ENCODE assay signal across 1 cellular context in the genomic region with DNA sequence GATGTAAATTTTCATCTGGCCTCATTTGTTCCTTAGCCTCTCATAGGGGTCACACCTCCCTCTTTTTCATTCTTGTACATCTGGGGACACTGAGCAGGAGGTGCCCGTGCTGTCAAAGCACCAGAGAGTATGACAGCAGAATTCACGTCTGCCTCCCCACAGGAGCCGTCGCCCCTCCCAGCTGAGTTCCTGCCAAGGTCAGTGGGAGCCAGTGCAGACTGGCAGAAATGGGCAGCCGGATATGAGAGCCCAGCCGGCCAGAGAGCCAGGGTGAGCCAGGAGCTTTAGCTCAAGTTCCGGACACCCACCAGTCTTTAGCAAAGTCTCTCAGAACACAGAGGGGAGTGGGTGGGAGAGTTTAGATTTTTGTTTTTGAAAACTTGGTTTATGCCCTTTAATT.
TF ChIP-seq lines count a peak whose summit lies in the region.

No MANE protein-coding gene starts in this region.

TF ChIP-seq in HepG2, 621 proteins besides CTCF, POLR2A, EP300 and RAD21 (continued from another document):
- TF ChIP-seq, protein P1, sequence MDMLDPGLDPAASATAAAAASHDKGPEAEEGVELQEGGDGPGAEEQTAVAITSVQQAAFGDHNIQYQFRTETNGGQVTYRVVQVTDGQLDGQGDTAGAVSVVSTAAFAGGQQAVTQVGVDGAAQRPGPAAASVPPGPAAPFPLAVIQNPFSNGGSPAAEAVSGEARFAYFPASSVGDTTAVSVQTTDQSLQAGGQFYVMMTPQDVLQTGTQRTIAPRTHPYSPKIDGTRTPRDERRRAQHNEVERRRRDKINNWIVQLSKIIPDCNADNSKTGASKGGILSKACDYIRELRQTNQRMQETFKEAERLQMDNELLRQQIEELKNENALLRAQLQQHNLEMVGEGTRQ (IDR thresholded peaks at IDR 0.05; ENCODE audit: low read depth, low read length), result no peak
- TF ChIP-seq, protein P1 (CRISPR knock-in tag; IDR thresholded peaks at IDR 0.05; ENCODE audit: borderline replicate concordance), result no peak
- TF ChIP-seq KAT2B (IDR thresholded peaks at IDR 0.05; ENCODE audit: borderline replicate concordance, low read depth, low read length), result no peak
- TF ChIP-seq ZNF337 (CRISPR knock-in tag; IDR thresholded peaks at IDR 0.05; ENCODE audit: borderline replicate concordance, low read depth), result no peak
- TF ChIP-seq HMG20A (CRISPR knock-in tag; IDR thresholded peaks at IDR 0.05; ENCODE audit: borderline replicate concordance), result no peak
- TF ChIP-seq, protein P2, sequence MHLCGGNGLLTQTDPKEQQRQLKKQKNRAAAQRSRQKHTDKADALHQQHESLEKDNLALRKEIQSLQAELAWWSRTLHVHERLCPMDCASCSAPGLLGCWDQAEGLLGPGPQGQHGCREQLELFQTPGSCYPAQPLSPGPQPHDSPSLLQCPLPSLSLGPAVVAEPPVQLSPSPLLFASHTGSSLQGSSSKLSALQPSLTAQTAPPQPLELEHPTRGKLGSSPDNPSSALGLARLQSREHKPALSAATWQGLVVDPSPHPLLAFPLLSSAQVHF (CRISPR knock-in tag; IDR thresholded peaks at IDR 0.05), result no peak
- TF ChIP-seq DPF2 (CRISPR knock-in tag; IDR thresholded peaks at IDR 0.05; ENCODE audit: borderline replicate concordance, low read depth), result no peak
- no peak for TF ChIP-seq ZNF350 (CRISPR knock-in tag; IDR thresholded peaks at IDR 0.05; ENCODE audit: borderline replicate concordance, low read depth)
- TF ChIP-seq FOXK1 (CRISPR knock-in tag; IDR thresholded peaks at IDR 0.05; ENCODE audit: borderline replicate concordance, low read depth), result no peak
- TF ChIP-seq, protein P3, sequence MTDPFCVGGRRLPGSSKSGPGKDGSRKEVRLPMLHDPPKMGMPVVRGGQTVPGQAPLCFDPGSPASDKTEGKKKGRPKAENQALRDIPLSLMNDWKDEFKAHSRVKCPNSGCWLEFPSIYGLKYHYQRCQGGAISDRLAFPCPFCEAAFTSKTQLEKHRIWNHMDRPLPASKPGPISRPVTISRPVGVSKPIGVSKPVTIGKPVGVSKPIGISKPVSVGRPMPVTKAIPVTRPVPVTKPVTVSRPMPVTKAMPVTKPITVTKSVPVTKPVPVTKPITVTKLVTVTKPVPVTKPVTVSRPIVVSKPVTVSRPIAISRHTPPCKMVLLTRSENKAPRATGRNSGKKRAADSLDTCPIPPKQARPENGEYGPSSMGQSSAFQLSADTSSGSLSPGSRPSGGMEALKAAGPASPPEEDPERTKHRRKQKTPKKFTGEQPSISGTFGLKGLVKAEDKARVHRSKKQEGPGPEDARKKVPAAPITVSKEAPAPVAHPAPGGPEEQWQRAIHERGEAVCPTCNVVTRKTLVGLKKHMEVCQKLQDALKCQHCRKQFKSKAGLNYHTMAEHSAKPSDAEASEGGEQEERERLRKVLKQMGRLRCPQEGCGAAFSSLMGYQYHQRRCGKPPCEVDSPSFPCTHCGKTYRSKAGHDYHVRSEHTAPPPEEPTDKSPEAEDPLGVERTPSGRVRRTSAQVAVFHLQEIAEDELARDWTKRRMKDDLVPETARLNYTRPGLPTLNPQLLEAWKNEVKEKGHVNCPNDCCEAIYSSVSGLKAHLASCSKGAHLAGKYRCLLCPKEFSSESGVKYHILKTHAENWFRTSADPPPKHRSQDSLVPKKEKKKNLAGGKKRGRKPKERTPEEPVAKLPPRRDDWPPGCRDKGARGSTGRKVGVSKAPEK (CRISPR knock-in tag; IDR thresholded peaks at IDR 0.05; ENCODE audit: borderline replicate concordance), result no peak
- TF ChIP-seq NAIF1 (CRISPR knock-in tag; IDR thresholded peaks at IDR 0.05; ENCODE audit: borderline replicate concordance), result no peak
- TF ChIP-seq, protein P4, sequence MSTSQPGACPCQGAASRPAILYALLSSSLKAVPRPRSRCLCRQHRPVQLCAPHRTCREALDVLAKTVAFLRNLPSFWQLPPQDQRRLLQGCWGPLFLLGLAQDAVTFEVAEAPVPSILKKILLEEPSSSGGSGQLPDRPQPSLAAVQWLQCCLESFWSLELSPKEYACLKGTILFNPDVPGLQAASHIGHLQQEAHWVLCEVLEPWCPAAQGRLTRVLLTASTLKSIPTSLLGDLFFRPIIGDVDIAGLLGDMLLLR (CRISPR knock-in tag; IDR thresholded peaks at IDR 0.05), result no peak
TF ChIP-seq in HepG2: peak in this region for 0.
